20 cellular contexts compared by ENCODE assay signal in genomic region chr5:118435131-118435530, GRCh38.
DNase-seq lines count a peak whose midpoint lies in the region; ATAC-seq and TF ChIP-seq lines count a peak whose summit lies in the region.
"Had no signal": no experiment of that assay in that cellular context is flagged by ENCODE, and none has a peak within 500 bp of the region (broad histone marks: within the 10 kb centered on the region; RNA-seq: fewer than 3 reads in every experiment).

No MANE protein-coding gene starts in this region.

- H3K27ac ChIP-seq in gastroesophageal sphincter: peak overlapping the region in 2 of 4 donors; percentile 75 to 84
- H3K27ac ChIP-seq: 22Rv1, BLaER1, C4-2B had no signal

- no peaks in the 10 kb centered on the region for H3K9me3 ChIP-seq in gastroesophageal sphincter
- H3K9me3 ChIP-seq: BLaER1, Caco-2 had no signal

- intact Hi-C loops in Right ventricle myocardium inferior (cut with DNase I) (no loop called here), left cardiac atrium (cut with DNase I) (no loop called here)

- peak; percentile 44 for ATAC-seq in Right ventricle myocardium inferior
- no peak for ATAC-seq in left cardiac atrium
- ATAC-seq in gastroesophageal sphincter: peak; percentile 31
- ATAC-seq in HG02798 (IDR thresholded peaks at IDR 0.05; ENCODE audit: poor library complexity, unreplicated experiment): no peak
- ATAC-seq: CD8-positive, alpha-beta T cell; GM12878; GM23338; HCT116 had no signal

- no peak overlapping the region for H3K4me3 ChIP-seq in gastroesophageal sphincter
- H3K4me3 ChIP-seq: BLaER1, GM12878, GM23338 had no signal

- TF ChIP-seq POLR2A in gastroesophageal sphincter (IDR thresholded peaks at IDR 0.05): no peak

- WGBS in gastroesophageal sphincter (ENCODE audit: low coverage in 1 of 2), 2 donors: 66 to 73% methylated on average over 4 of the region's 4 CpGs

- no peaks in the 10 kb centered on the region for H3K36me3 ChIP-seq in gastroesophageal sphincter
- H3K36me3 ChIP-seq: BLaER1 had no signal

- CTCF ChIA-PET in HEK293T (lab: Yijun Ruan, JAX): no interaction called here

- no peaks in the 10 kb centered on the region for H3K27me3 ChIP-seq in gastroesophageal sphincter
- H3K27me3 ChIP-seq: BLaER1 had no signal

- POLR2A ChIA-PET in HEK293T (lab: Yijun Ruan, JAX): no interaction called here

- no peak for TF ChIP-seq EP300 in gastroesophageal sphincter (IDR thresholded peaks at IDR 0.05)

- no peak for TF ChIP-seq CTCF in gastroesophageal sphincter (IDR thresholded peaks at IDR 0.05)

- peaks cover 0 to 23% (median 0%) of the 10 kb centered on the region in 3 donors for H3K4me1 ChIP-seq in gastroesophageal sphincter
- H3K4me1 ChIP-seq: Caco-2 had no signal

- DNase-seq in Right ventricle myocardium inferior (ENCODE audit: missing footprints) (no peak), left cardiac atrium (no peak), EL (peak; percentile 9), HEK293T (ENCODE audit: extremely low spot score) (no peak)
- DNase-seq: Caco-2; CD4-positive, CD25-positive, alpha-beta regulatory T cell; CD8-positive, alpha-beta T cell; DMS153; DND-41; GDM1; H9; HFFc6 had no signal

TF ChIP-seq in HEK293T, 16 proteins besides CTCF, POLR2A, EP300 and RAD21:
- TF ChIP-seq ARNT (IDR thresholded peaks at IDR 0.05) (no peak), CTBP1 (IDR thresholded peaks at IDR 0.05; ENCODE audit: borderline replicate concordance) (no peak), PKNOX1 (IDR thresholded peaks at IDR 0.05) (no peak), ELF4 (IDR thresholded peaks at IDR 0.05) (no peak), FOXK2 (IDR thresholded peaks at IDR 0.05) (no peak), HDGF (IDR thresholded peaks at IDR 0.05; ENCODE audit: borderline replicate concordance) (no peak), TARDBP (IDR thresholded peaks at IDR 0.05) (no peak), FOXA1 (IDR thresholded peaks at IDR 0.05) (no peak), ZNF384 (IDR thresholded peaks at IDR 0.05) (no peak), NFRKB (IDR thresholded peaks at IDR 0.05) (no peak), LEF1 (IDR thresholded peaks at IDR 0.05; ENCODE audit: borderline replicate concordance) (no peak)

Comparison
In these comparisons a context has a peak if more than half of its experiments do, and no peak if none do; other contexts are left out.
1. ATAC-seq: peak in Right ventricle myocardium inferior (single experiment) and gastroesophageal sphincter (single experiment); none in left cardiac atrium (0 of 2) and HG02798 (single experiment).